1 cellular context compared by ENCODE assay signal in genomic region chr18:56576826-56577573, GRCh38.
TF ChIP-seq lines count a peak whose summit lies in the region.

No MANE protein-coding gene starts in this region.

TF ChIP-seq in GM23338, 12 proteins besides CTCF, POLR2A, EP300 and RAD21 (continued from another document):
- TF ChIP-seq, protein P1, sequence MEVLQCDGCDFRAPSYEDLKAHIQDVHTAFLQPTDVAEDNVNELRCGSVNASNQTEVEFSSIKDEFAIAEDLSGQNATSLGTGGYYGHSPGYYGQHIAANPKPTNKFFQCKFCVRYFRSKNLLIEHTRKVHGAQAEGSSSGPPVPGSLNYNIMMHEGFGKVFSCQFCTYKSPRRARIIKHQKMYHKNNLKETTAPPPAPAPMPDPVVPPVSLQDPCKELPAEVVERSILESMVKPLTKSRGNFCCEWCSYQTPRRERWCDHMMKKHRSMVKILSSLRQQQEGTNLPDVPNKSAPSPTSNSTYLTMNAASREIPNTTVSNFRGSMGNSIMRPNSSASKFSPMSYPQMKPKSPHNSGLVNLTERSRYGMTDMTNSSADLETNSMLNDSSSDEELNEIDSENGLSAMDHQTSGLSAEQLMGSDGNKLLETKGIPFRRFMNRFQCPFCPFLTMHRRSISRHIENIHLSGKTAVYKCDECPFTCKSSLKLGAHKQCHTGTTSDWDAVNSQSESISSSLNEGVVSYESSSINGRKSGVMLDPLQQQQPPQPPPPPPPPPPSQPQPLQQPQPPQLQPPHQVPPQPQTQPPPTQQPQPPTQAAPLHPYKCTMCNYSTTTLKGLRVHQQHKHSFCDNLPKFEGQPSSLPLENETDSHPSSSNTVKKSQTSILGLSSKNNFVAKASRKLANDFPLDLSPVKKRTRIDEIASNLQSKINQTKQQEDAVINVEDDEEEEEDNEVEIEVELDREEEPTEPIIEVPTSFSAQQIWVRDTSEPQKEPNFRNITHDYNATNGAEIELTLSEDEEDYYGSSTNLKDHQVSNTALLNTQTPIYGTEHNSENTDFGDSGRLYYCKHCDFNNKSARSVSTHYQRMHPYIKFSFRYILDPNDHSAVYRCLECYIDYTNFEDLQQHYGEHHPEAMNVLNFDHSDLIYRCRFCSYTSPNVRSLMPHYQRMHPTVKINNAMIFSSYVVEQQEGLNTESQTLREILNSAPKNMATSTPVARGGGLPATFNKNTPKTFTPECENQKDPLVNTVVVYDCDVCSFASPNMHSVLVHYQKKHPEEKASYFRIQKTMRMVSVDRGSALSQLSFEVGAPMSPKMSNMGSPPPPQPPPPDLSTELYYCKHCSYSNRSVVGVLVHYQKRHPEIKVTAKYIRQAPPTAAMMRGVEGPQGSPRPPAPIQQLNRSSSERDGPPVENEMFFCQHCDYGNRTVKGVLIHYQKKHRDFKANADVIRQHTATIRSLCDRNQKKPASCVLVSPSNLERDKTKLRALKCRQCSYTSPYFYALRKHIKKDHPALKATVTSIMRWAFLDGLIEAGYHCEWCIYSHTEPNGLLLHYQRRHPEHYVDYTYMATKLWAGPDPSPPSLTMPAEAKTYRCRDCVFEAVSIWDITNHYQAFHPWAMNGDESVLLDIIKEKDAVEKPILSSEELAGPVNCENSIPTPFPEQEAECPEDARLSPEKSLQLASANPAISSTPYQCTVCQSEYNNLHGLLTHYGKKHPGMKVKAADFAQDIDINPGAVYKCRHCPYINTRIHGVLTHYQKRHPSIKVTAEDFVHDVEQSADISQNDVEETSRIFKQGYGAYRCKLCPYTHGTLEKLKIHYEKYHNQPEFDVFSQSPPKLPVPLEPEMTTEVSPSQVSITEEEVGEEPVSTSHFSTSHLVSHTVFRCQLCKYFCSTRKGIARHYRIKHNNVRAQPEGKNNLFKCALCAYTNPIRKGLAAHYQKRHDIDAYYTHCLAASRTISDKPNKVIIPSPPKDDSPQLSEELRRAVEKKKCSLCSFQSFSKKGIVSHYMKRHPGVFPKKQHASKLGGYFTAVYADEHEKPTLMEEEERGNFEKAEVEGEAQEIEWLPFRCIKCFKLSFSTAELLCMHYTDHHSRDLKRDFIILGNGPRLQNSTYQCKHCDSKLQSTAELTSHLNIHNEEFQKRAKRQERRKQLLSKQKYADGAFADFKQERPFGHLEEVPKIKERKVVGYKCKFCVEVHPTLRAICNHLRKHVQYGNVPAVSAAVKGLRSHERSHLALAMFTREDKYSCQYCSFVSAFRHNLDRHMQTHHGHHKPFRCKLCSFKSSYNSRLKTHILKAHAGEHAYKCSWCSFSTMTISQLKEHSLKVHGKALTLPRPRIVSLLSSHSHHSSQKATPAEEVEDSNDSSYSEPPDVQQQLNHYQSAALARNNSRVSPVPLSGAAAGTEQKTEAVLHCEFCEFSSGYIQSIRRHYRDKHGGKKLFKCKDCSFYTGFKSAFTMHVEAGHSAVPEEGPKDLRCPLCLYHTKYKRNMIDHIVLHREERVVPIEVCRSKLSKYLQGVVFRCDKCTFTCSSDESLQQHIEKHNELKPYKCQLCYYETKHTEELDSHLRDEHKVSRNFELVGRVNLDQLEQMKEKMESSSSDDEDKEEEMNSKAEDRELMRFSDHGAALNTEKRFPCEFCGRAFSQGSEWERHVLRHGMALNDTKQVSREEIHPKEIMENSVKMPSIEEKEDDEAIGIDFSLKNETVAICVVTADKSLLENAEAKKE (CRISPR knock-in tag; IDR thresholded peaks at IDR 0.05), result no peak
- TF ChIP-seq EZH2 (IDR thresholded peaks at IDR 0.05; ENCODE audit: low read depth, unreplicated experiment) (no peak), ZNF331 (CRISPR knock-in tag; IDR thresholded peaks at IDR 0.05; ENCODE audit: low read depth) (no peak)
TF ChIP-seq in GM23338: peak in this region for 0.
